25 cellular contexts compared by ENCODE assay signal in genomic region chr6:52435345-52435744, GRCh38.
"Had no signal": no experiment of that assay in that cellular context is flagged by ENCODE, and none has a peak within 500 bp of the region (broad histone marks: within the 10 kb centered on the region; RNA-seq: fewer than 3 reads in every experiment).

No MANE protein-coding gene starts in this region.

- FAIRE-seq: endothelial cell of umbilical vein, kidney had no signal

- H3K4me2 ChIP-seq: hepatocyte, neural progenitor cell, smooth muscle cell had no signal

- H3K27ac ChIP-seq: esophagus muscularis mucosa, foreskin keratinocyte, gastroesophageal sphincter, heart left ventricle, hepatocyte, left lung, neural progenitor cell, parathyroid adenoma, right lobe of liver, suprapubic skin, transverse colon, upper lobe of right lung, uterus had no signal

- ATAC-seq: foreskin keratinocyte; gastroesophageal sphincter; heart left ventricle; left lung; naive thymus-derived CD4-positive, alpha-beta T cell; right lobe of liver; stimulated activated naive CD8-positive, alpha-beta T cell treated with anti-CD3 and anti-CD28 coated beads, Interleukin-15, amount 100 ng/mL, for 72 hours; upper lobe of right lung had no signal

- H3K36me3 ChIP-seq: neural progenitor cell, right lobe of liver, transverse colon, uterus had no signal

- H3K9me3 ChIP-seq: esophagus muscularis mucosa, gastroesophageal sphincter, heart left ventricle, left lung, right lobe of liver, suprapubic skin, transverse colon, upper lobe of right lung, uterus had no signal

- H3K4me3 ChIP-seq: esophagus muscularis mucosa, gastroesophageal sphincter, heart left ventricle, hepatocyte, left lung, neural progenitor cell, right lobe of liver, smooth muscle cell, suprapubic skin, transverse colon, upper lobe of right lung, uterus had no signal

- DNase-seq: effector memory CD4-positive, alpha-beta T cell; foreskin keratinocyte; heart left ventricle; kidney; left lung; mesenchymal stem cell; naive thymus-derived CD4-positive, alpha-beta T cell; right lobe of liver; stimulated activated CD4-positive, alpha-beta T cell treated with anti-CD3 and anti-CD28 coated beads, Interleukin-12 subunit alpha, Interleukin-12 subunit beta, amount 100 ng/mL, for 4 hours; stimulated activated CD4-positive, alpha-beta T cell treated with anti-CD3 and anti-CD28 coated beads, Interleukin-1b, Interleukin-23, amount 100 ng/mL, for 48 hours; stimulated activated CD4-positive, alpha-beta T cell treated with anti-CD3 and anti-CD28 coated beads, Interleukin-4, amount 100 ng/mL, for 1 hour; stimulated activated CD8-positive, alpha-beta memory T cell treated with anti-CD3 and anti-CD28 coated beads, Interleukin-4, amount 100 ng/mL, for 48 hours; stimulated activated naive CD4-positive, alpha-beta T cell; stimulated activated naive CD8-positive, alpha-beta T cell treated with anti-CD3 and anti-CD28 coated beads, Interleukin-15, amount 100 ng/mL, for 72 hours; transverse colon; upper lobe of right lung; uterus had no signal

- H2AFZ ChIP-seq: hepatocyte, neural progenitor cell, parathyroid adenoma had no signal

- H3K27me3 ChIP-seq: esophagus muscularis mucosa, foreskin keratinocyte, gastroesophageal sphincter, heart left ventricle, hepatocyte, left lung, neural progenitor cell, right lobe of liver, suprapubic skin, transverse colon, upper lobe of right lung, uterus had no signal

- H3K4me1 ChIP-seq: esophagus muscularis mucosa, foreskin keratinocyte, gastroesophageal sphincter, heart left ventricle, left lung, parathyroid adenoma, right lobe of liver, suprapubic skin, transverse colon, upper lobe of right lung, uterus had no signal

- H3K9ac ChIP-seq: neural progenitor cell, parathyroid adenoma had no signal

- H3K79me2 ChIP-seq: hepatocyte had no signal
